In the genomic region with DNA sequence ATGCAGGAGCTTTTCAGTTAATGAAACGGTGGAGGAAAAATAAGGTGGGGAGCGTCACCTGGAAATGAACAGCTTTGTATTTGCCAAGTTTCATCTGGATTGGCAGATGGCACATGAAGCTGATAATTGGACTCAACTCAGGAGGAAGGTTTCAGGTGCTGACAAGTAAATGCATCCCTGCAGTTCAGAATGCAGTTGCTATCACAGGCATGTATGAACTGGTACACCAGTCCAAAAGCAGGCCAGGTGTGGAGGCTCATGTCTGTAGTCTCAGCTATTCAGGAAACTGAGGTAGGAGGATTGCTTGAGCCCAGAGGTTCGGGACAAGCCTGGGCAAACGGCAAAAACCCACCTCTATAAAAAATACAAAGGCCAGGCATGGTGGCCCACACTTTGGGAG, we compare ENCODE assay signal across 33 cellular contexts. TPM values are rescaled to one million over a fixed set of nuclear protein-coding genes. Genes with fewer than 3 reads are reported as not detected.
DNase-seq lines count a peak whose midpoint lies in the region; ATAC-seq, FAIRE-seq and TF ChIP-seq lines count a peak whose summit lies in the region.
"Had no signal": no experiment of that assay in that cellular context is flagged by ENCODE, and none has a peak within 500 bp of the region (broad histone marks: within the 10 kb centered on the region; RNA-seq: fewer than 3 reads in every experiment).

No MANE protein-coding gene starts in this region.

- H3K36me3 Mint-ChIP-seq in MCF 10A (ENCODE audit: insufficient read depth, unreplicated experiment) (peaks cover 36% of the 10 kb centered on the region), astrocyte (ENCODE audit: low read depth, unreplicated experiment) (peaks cover 12% of the 10 kb centered on the region), glutamatergic neuron (ENCODE audit: unreplicated experiment) (peaks cover 8% of the 10 kb centered on the region), H9 (ENCODE audit: insufficient read depth in 1 of 3, low read depth in 3 of 3) (peaks cover 9 to 16% (median 16%) of the 10 kb centered on the region in 3 experiments; a peak in 5 of 7 replicates)

- no peak overlapping the region for H3K4ac ChIP-seq in H9 (ENCODE audit: low read depth, low read length)

- no peak overlapping the region for H3K4me3 Mint-ChIP-seq in MCF 10A (ENCODE audit: unreplicated experiment)
- peak overlapping the region; percentile 31 for H3K4me3 Mint-ChIP-seq in astrocyte (ENCODE audit: unreplicated experiment)
- no peak overlapping the region for H3K4me3 Mint-ChIP-seq in glutamatergic neuron (ENCODE audit: unreplicated experiment)
- no peak overlapping the region; a peak in 1 of 5 replicates for H3K4me3 Mint-ChIP-seq in H9
- H3K4me3 Mint-ChIP-seq: activated CD8-positive, alpha-beta T cell treated with anti-CD3 and anti-CD28 coated beads for 36 hours; activated naive CD8-positive, alpha-beta T cell; CD4-positive, CD25-positive, alpha-beta regulatory T cell; naive thymus-derived CD8-positive, alpha-beta T cell; stimulated activated memory B cell treated with anti-CD40 and anti-IgM and Interleukin-4, amounts not matched to agents 10 μg/mL and 1 μg/mL and 100 μg/mL, for 72 hours had no signal

- no peak overlapping the region for H2BK5ac ChIP-seq in H9 (ENCODE audit: insufficient read length, low read length)

- H3T11ph ChIP-seq in H9 (ENCODE audit: low read length): no peak overlapping the region

- no peak for DNase-seq in breast epithelium (ENCODE audit: low spot score in 2 of 2)
- no peak for DNase-seq in MCF 10A (ENCODE audit: unreplicated experiment)
- no peak for DNase-seq in astrocyte (ENCODE audit: low read depth)
- DNase-seq in glutamatergic neuron: no peak
- no peak for DNase-seq in H9
- no peak for DNase-seq in globus pallidus (ENCODE audit: low spot score)
- DNase-seq in testis: no peak
- DNase-seq: activated CD4-positive, CD25-positive, alpha-beta regulatory T cell treated with anti-CD3 and anti-CD28 coated beads, Interleukin-2, amount 50 U/mL, for 72 hours; activated CD8-positive, alpha-beta memory T cell treated with anti-CD3 and anti-CD28 coated beads, Interleukin-2, amount 50 U/mL, for 48 hours; activated CD8-positive, alpha-beta T cell treated with anti-CD3 and anti-CD28 coated beads for 36 hours; AML-193; Calu3; CD4-positive, CD25-positive, alpha-beta regulatory T cell; DND-41; effector memory CD4-positive, alpha-beta T cell; erythroblast; foreskin melanocyte; IMR-90; kidney glomerular epithelial cell; MV-4-11; naive thymus-derived CD8-positive, alpha-beta T cell; NCI-H146; NCI-H510A; nucleus accumbens; sigmoid colon had no signal

- no peak overlapping the region for H3K18ac ChIP-seq in H9 (ENCODE audit: insufficient read length, low read depth, low read length)

- H4K20me1 ChIP-seq in astrocyte (ENCODE audit: insufficient read depth, low read length): no peaks in the 10 kb centered on the region
- no peaks in the 10 kb centered on the region for H4K20me1 ChIP-seq in H9 (ENCODE audit: control insufficient read depth, insufficient read depth, insufficient read length)

- H3K27ac ChIP-seq in breast epithelium: peak overlapping the region; percentile 21 to 87
- H3K27ac ChIP-seq in astrocyte (ENCODE audit: low read depth, low read length): no peak overlapping the region
- no peak overlapping the region for H3K27ac ChIP-seq in H9 (ENCODE audit: insufficient read length, low read depth, low read length)
- H3K27ac ChIP-seq in testis: no peak overlapping the region
- H3K27ac ChIP-seq: cardiac muscle cell, coronary artery, sigmoid colon, SK-N-MC had no signal

- H3K14ac ChIP-seq in H9 (ENCODE audit: insufficient read depth, low read length): no peak overlapping the region

- CTCF ChIA-PET in MCF 10A (lab: Yijun Ruan, JAX): interaction anchor here (1.2 kb wide), 1 partner anchor 8 kb away, joined by 4 read pairs; no protein-coding TSS in a partner anchor

- intact Hi-C loops in breast epithelium (cut with DNase I; ENCODE audit: low total_unique reads): no loop called here
- intact Hi-C loops in MCF 10A (cut with micrococcal nuclease): no loop called here
- intact Hi-C loops in testis (cut with DNase I; ENCODE audit: low total_unique reads): no loop called here

- no peak overlapping the region for H3K56ac ChIP-seq in H9 (ENCODE audit: insufficient read length, low read depth, low read length)

- no peak overlapping the region for H2BK15ac ChIP-seq in H9 (ENCODE audit: low read depth, low read length)

- H3K36me3 ChIP-seq in breast epithelium (no peaks in the 10 kb centered on the region), astrocyte (ENCODE audit: insufficient read depth, low read length) (peaks cover 4% of the 10 kb centered on the region), testis (ENCODE audit: low read depth, missing control alignments) (no peaks in the 10 kb centered on the region)
- H3K36me3 ChIP-seq: cardiac muscle cell had no signal

- H2AK5ac ChIP-seq in H9 (ENCODE audit: insufficient read length, low read length): no peak overlapping the region

- no TSS peak for BruUV-seq in MCF 10A (replicated peaks; lab: Mats Ljungman, UMichigan)

- peaks cover 2% of the 10 kb centered on the region for H3K4me1 Mint-ChIP-seq in MCF 10A (ENCODE audit: insufficient read depth, unreplicated experiment)
- peaks cover 19% of the 10 kb centered on the region for H3K4me1 Mint-ChIP-seq in astrocyte (ENCODE audit: low read depth, unreplicated experiment)
- H3K4me1 Mint-ChIP-seq in glutamatergic neuron (ENCODE audit: low read depth, unreplicated experiment): peaks cover 8% of the 10 kb centered on the region
- peaks cover 11 to 25% of the 10 kb centered on the region in 2 experiments for H3K4me1 Mint-ChIP-seq in H9

- H4K5ac ChIP-seq in H9 (ENCODE audit: insufficient read length, low read depth, low read length): no peak overlapping the region

- no peaks in the 10 kb centered on the region for H3K23me2 ChIP-seq in H9 (ENCODE audit: insufficient read length, low read depth, low read length, poor library complexity, severe bottlenecking)

- no peak for FAIRE-seq in astrocyte (lab: Jason Lieb, UNC)
- FAIRE-seq: TTC549 had no signal

- no peak overlapping the region for H2BK12ac ChIP-seq in H9 (ENCODE audit: insufficient read length, low read depth, low read length)

- no peak for TF ChIP-seq CTCF in breast epithelium (IDR thresholded peaks at IDR 0.05)
- no peak for TF ChIP-seq CTCF in MCF 10A (IDR thresholded peaks at IDR 0.05; ENCODE audit: unreplicated experiment)
- no peak for TF ChIP-seq CTCF in astrocyte (IDR thresholded peaks at IDR 0.05; ENCODE audit: insufficient read depth, low read depth, low read length)
- no peak for TF ChIP-seq CTCF in glutamatergic neuron (IDR thresholded peaks at IDR 0.05; ENCODE audit: partially characterized antibody, unreplicated experiment)
- TF ChIP-seq CTCF in H9 (conservative IDR thresholded peaks at IDR 0.05): no peak
- no peak for TF ChIP-seq CTCF in testis (IDR thresholded peaks at IDR 0.05)

- no peak overlapping the region for H4K8ac ChIP-seq in H9 (replicated peaks; ENCODE audit: insufficient read length, low read depth, low read length)

- H3K9me3 Mint-ChIP-seq in MCF 10A (ENCODE audit: unreplicated experiment): no peaks in the 10 kb centered on the region
- no peaks in the 10 kb centered on the region for H3K9me3 Mint-ChIP-seq in astrocyte (ENCODE audit: unreplicated experiment)
- H3K9me3 Mint-ChIP-seq in glutamatergic neuron (ENCODE audit: unreplicated experiment): peaks cover 5% of the 10 kb centered on the region
- H3K9me3 Mint-ChIP-seq in H9: no peaks in the 10 kb centered on the region
- H3K9me3 Mint-ChIP-seq: activated CD8-positive, alpha-beta T cell treated with anti-CD3 and anti-CD28 coated beads for 36 hours; activated T-helper 2 cell treated with anti-CD3 and anti-CD28 coated beads, Interferon-gamma antibody, Interleukin-2, Interleukin-4, amounts not matched to agents 10 μg/mL and 5 μg/mL and 100 μg/mL, durations not matched to agents 14 hours and 24 hours and 36 hours; naive thymus-derived CD8-positive, alpha-beta T cell; stimulated activated memory B cell treated with anti-CD40 and anti-IgM and Interleukin-4, amounts not matched to agents 10 μg/mL and 1 μg/mL and 100 μg/mL, for 72 hours had no signal

- no peaks in the 10 kb centered on the region for H3K79me2 ChIP-seq in astrocyte (ENCODE audit: insufficient read depth, low read length)
- no peaks in the 10 kb centered on the region for H3K79me2 ChIP-seq in H9 (ENCODE audit: insufficient read depth, low read length)

- H3K27me3 Mint-ChIP-seq in MCF 10A (ENCODE audit: insufficient read depth, unreplicated experiment) (no peaks in the 10 kb centered on the region), astrocyte (ENCODE audit: low read depth, unreplicated experiment) (no peaks in the 10 kb centered on the region), glutamatergic neuron (ENCODE audit: unreplicated experiment) (peaks cover 1% of the 10 kb centered on the region), H9 (ENCODE audit: low read depth) (no peaks in the 10 kb centered on the region)
- H3K27me3 Mint-ChIP-seq: activated CD8-positive, alpha-beta T cell treated with anti-CD3 and anti-CD28 coated beads for 36 hours; activated naive CD8-positive, alpha-beta T cell; CD4-positive, CD25-positive, alpha-beta regulatory T cell; naive thymus-derived CD8-positive, alpha-beta T cell; stimulated activated memory B cell treated with anti-CD40 and anti-IgM and Interleukin-4, amounts not matched to agents 10 μg/mL and 1 μg/mL and 100 μg/mL, for 72 hours had no signal

- H3K9me3 ChIP-seq in breast epithelium: no peaks in the 10 kb centered on the region
- no peaks in the 10 kb centered on the region for H3K9me3 ChIP-seq in astrocyte (ENCODE audit: insufficient read depth, low read depth, low read length)
- no peaks in the 10 kb centered on the region for H3K9me3 ChIP-seq in H9 (ENCODE audit: control insufficient read depth, low read depth, low read length)
- no peaks in the 10 kb centered on the region for H3K9me3 ChIP-seq in testis
- H3K9me3 ChIP-seq: sigmoid colon had no signal

- H3K4me3 ChIP-seq in breast epithelium (no peak overlapping the region), astrocyte (ENCODE audit: insufficient read depth, low read depth, low read length) (no peak overlapping the region), testis (no peak overlapping the region)
- H3K4me3 ChIP-seq: cardiac muscle cell, coronary artery, sigmoid colon, SK-N-MC had no signal

- H2AFZ ChIP-seq in astrocyte (ENCODE audit: low read depth, low read length) (no peak overlapping the region), H9 (ENCODE audit: low read length) (no peak overlapping the region)

- peaks cover 6 to 12% of the 10 kb centered on the region in 2 donors for H3K4me1 ChIP-seq in breast epithelium
- H3K4me1 ChIP-seq in astrocyte (ENCODE audit: insufficient read depth, low read length): peaks cover 9% of the 10 kb centered on the region
- peaks cover 3% of the 10 kb centered on the region; the same call in 1 of the 2 replicates for H3K4me1 ChIP-seq in H9 (ENCODE audit: insufficient read depth, low read length)
- peaks cover under 1% of the 10 kb centered on the region for H3K4me1 ChIP-seq in testis

- no peak overlapping the region for H3K9ac ChIP-seq in astrocyte (ENCODE audit: low read length)
- H3K9ac ChIP-seq in H9 (ENCODE audit: extremely low read depth, insufficient read length, low read length): no peak overlapping the region

- no peak overlapping the region for H2BK20ac ChIP-seq in H9 (ENCODE audit: low read depth, low read length, poor library complexity, severe bottlenecking)

- POLR2A ChIA-PET in MCF 10A (lab: Yijun Ruan, JAX): interaction anchor here (0.7 to 1.3 kb wide), 4 partner anchors 7 to 21 kb away, joined by 3 to 5 read pairs (median 4); a partner anchor contains a TSS

- WGBS in H9 (ENCODE audit: extremely low coverage, insufficient read length, low lambda C conversion rate): no CpG with 5 or more reads among the region's 4 CpGs
- WGBS in testis, 2 donors: 93 to 97% methylated on average over 4 of the region's 4 CpGs

- H3K4me2 ChIP-seq in astrocyte (ENCODE audit: low read length) (no peak overlapping the region), H9 (ENCODE audit: insufficient read depth, insufficient read length, low read length) (no peak overlapping the region)

- TF ChIP-seq POLR2A in breast epithelium (IDR thresholded peaks at IDR 0.05) (no peak), testis (IDR thresholded peaks at IDR 0.05) (no peak)

- ATAC-seq in GM18502 (IDR thresholded peaks at IDR 0.05; ENCODE audit: poor library complexity, unreplicated experiment): no peak
- ATAC-seq: activated CD8-positive, alpha-beta T cell treated with anti-CD3 and anti-CD28 coated beads for 36 hours; naive thymus-derived CD8-positive, alpha-beta T cell; stimulated activated memory B cell treated with anti-CD40 and anti-IgM and Interleukin-4, amounts not matched to agents 10 μg/mL and 1 μg/mL and 100 μg/mL, for 72 hours had no signal

- H3K27ac Mint-ChIP-seq in MCF 10A (ENCODE audit: low read depth, unreplicated experiment): no peak overlapping the region
- no peak overlapping the region for H3K27ac Mint-ChIP-seq in astrocyte (ENCODE audit: unreplicated experiment)
- peak overlapping the region; percentile 76 for H3K27ac Mint-ChIP-seq in glutamatergic neuron (ENCODE audit: unreplicated experiment)
- H3K27ac Mint-ChIP-seq in H9: peak overlapping the region in 1 of 3 experiments; percentile 83; a peak in 2 of 7 replicates
- H3K27ac Mint-ChIP-seq: activated CD8-positive, alpha-beta T cell treated with anti-CD3 and anti-CD28 coated beads for 36 hours; activated naive CD8-positive, alpha-beta T cell; activated T-helper 2 cell treated with anti-CD3 and anti-CD28 coated beads, Interferon-gamma antibody, Interleukin-2, Interleukin-4, amounts not matched to agents 10 μg/mL and 5 μg/mL and 100 μg/mL, durations not matched to agents 14 hours and 24 hours and 36 hours; stimulated activated memory B cell treated with anti-CD40 and anti-IgM and Interleukin-4, amounts not matched to agents 10 μg/mL and 1 μg/mL and 100 μg/mL, for 72 hours had no signal

- no peak overlapping the region for H4K91ac ChIP-seq in H9 (ENCODE audit: insufficient read length, low read depth, low read length)

- H3K27me3 ChIP-seq in breast epithelium (no peaks in the 10 kb centered on the region), astrocyte (ENCODE audit: insufficient read depth, low read length) (no peaks in the 10 kb centered on the region), H9 (ENCODE audit: insufficient read depth, low read length) (no peaks in the 10 kb centered on the region), testis (no peaks in the 10 kb centered on the region)
- H3K27me3 ChIP-seq: cardiac muscle cell, sigmoid colon had no signal

- H3K23ac ChIP-seq in H9 (ENCODE audit: insufficient read length, low read depth, low read length): no peak overlapping the region

- no peaks in the 10 kb centered on the region for H3K79me1 ChIP-seq in H9 (ENCODE audit: insufficient read depth, low read depth, low read length, poor library complexity, severe bottlenecking)

- no peak overlapping the region for H2BK120ac ChIP-seq in H9 (ENCODE audit: low read depth, low read length, poor library complexity, severe bottlenecking)

RNA-seq across cellular contexts. Expression of a gene that starts 15.5 kb away (rescaled TPM):
- 10 to 100 TPM; 74.9 to 84.4 (median 81.0) TPM for total RNA-seq in breast epithelium
- total RNA-seq in MCF 10A (2022): 99.1 and 118 TPM in 2 replicates
- total RNA-seq in astrocyte: 115 and 132 TPM in 2 replicates
- total RNA-seq in glutamatergic neuron (ENCODE audit: unreplicated experiment): 60.0 TPM
- 59.8 and 61.9 TPM in 2 replicates for total RNA-seq in H9 (2021)
- total RNA-seq in testis: 10 to 100 TPM; 58.1 to 60.5 TPM
- 83.0 TPM for polyA plus RNA-seq in testis (ENCODE audit: insufficient read depth, low read depth, low replicate concordance)

Comparison
In these comparisons a context has a peak if more than half of its experiments do, and no peak if none do; other contexts are left out.
1. H3K27ac ChIP-seq: peak in breast epithelium (2 of 2); none in astrocyte (single experiment), H9 (single experiment) and testis (0 of 2).